Comparison of ENCODE assay signal across 9 cellular contexts in genomic region chr20:58851969-58852458, GRCh38. TPM values are rescaled to one million over a fixed set of nuclear protein-coding genes. Genes with fewer than 3 reads are reported as not detected.
DNase-seq lines count a peak whose midpoint lies in the region; ATAC-seq and TF ChIP-seq lines count a peak whose summit lies in the region.
"Had no signal": no experiment of that assay in that cellular context is flagged by ENCODE, and none has a peak within 500 bp of the region (broad histone marks: within the 10 kb centered on the region; RNA-seq: fewer than 3 reads in every experiment).

No MANE protein-coding gene starts in this region.

- H3K9me3 Mint-ChIP-seq in IgD-negative memory B cell, result no peaks in the 10 kb centered on the region
- peaks cover 20% of the 10 kb centered on the region for H3K9me3 Mint-ChIP-seq in nephron progenitor cell

- H3K27ac Mint-ChIP-seq in IgD-negative memory B cell (no peak overlapping the region), nephron progenitor cell (no peak overlapping the region)

- H3K27me3 Mint-ChIP-seq in IgD-negative memory B cell, result peaks cover 42% of the 10 kb centered on the region
- H3K27me3 Mint-ChIP-seq in nephron progenitor cell (ENCODE audit: low read depth, poor library complexity), result peaks cover 66% of the 10 kb centered on the region

- no peak for DNase-seq in AG09309 (ENCODE audit: low read depth)
- no peak for DNase-seq in dorsolateral prefrontal cortex
- no peak for DNase-seq in nephron progenitor cell
- no peak for DNase-seq in NCI-H774 (lab: John Stamatoyannopoulos, UW)
- no peak for DNase-seq in NCI-H748 (lab: John Stamatoyannopoulos, UW; ENCODE audit: unreplicated experiment)
- no peak for DNase-seq in iPS-NIHi11 (ENCODE audit: low spot score)
- DNase-seq: GDM1 had no signal

- H3K36me3 Mint-ChIP-seq in IgD-negative memory B cell, result no peaks in the 10 kb centered on the region
- H3K36me3 Mint-ChIP-seq in nephron progenitor cell (ENCODE audit: low read depth), result no peaks in the 10 kb centered on the region

- H3K27me3 ChIP-seq in dorsolateral prefrontal cortex, result peaks cover 0 to 71% (median 36%) of the 10 kb centered on the region in 45 donors

- no peak for ATAC-seq in GM19397 (IDR thresholded peaks at IDR 0.05; ENCODE audit: unreplicated experiment)

- TF ChIP-seq CTCF in AG09309 (IDR thresholded peaks at IDR 0.05; ENCODE audit: control insufficient read depth, insufficient read depth, low read depth, low read length, missing control alignments) (no peak), dorsolateral prefrontal cortex (IDR thresholded peaks at IDR 0.05 in 54 of 56, conservative IDR thresholded peaks at IDR 0.05 in 2 of 56; ENCODE audit: low read depth in 1 of 56, partially characterized antibody in 56 of 56) (no peak), nephron progenitor cell (IDR thresholded peaks at IDR 0.05) (no peak)

- intact Hi-C loops in dorsolateral prefrontal cortex (cut with DNase I), result loop anchor here in 1 of 2 donors (5.0 kb wide), 1 partner anchor 615 kb away; no protein-coding TSS in a partner anchor

- H3K4me3 ChIP-seq in AG09309 (ENCODE audit: control insufficient read depth, low read depth, low read length) (peak overlapping the region; percentile 80), dorsolateral prefrontal cortex (peak overlapping the region in 58 of 59 donors; percentile 18 to 73 (median 52))

- H3K27ac ChIP-seq in dorsolateral prefrontal cortex, result no peak overlapping the region

- H3K4me1 Mint-ChIP-seq in IgD-negative memory B cell, result peaks cover 9 to 19% (median 12%) of the 10 kb centered on the region in 3 donors
- H3K4me1 Mint-ChIP-seq in nephron progenitor cell, result peaks cover 53% of the 10 kb centered on the region

- H3K4me3 Mint-ChIP-seq in IgD-negative memory B cell, result peak overlapping the region; percentile 85 to 92 (median 87)
- H3K4me3 Mint-ChIP-seq in nephron progenitor cell, result peak overlapping the region; percentile 94

RNA-seq across cellular contexts. Expression of gene GNAS, which starts 0.5 kb away (rescaled TPM):
- polyA plus RNA-seq in IgD-negative memory B cell, result 203 TPM
- total RNA-seq in dorsolateral prefrontal cortex, result 1,000 to 10,000 TPM in 119 of 120 experiments, 100 to 1,000 TPM in 1; 843 to 2,758 (median 1,845) TPM

RNA-seq across cellular contexts. Expression of gene GNAS-AS1, which starts 1.3 kb away (rescaled TPM):
- not detected for polyA plus RNA-seq in IgD-negative memory B cell
- 1 to 10 TPM in 36 of 120 experiments, under 1 TPM in 76, not detected in 8; 0.19 to 2.7 (median 0.78) TPM for total RNA-seq in dorsolateral prefrontal cortex
